Comparison of ENCODE assay signal across 12 cellular contexts in the genomic region with DNA sequence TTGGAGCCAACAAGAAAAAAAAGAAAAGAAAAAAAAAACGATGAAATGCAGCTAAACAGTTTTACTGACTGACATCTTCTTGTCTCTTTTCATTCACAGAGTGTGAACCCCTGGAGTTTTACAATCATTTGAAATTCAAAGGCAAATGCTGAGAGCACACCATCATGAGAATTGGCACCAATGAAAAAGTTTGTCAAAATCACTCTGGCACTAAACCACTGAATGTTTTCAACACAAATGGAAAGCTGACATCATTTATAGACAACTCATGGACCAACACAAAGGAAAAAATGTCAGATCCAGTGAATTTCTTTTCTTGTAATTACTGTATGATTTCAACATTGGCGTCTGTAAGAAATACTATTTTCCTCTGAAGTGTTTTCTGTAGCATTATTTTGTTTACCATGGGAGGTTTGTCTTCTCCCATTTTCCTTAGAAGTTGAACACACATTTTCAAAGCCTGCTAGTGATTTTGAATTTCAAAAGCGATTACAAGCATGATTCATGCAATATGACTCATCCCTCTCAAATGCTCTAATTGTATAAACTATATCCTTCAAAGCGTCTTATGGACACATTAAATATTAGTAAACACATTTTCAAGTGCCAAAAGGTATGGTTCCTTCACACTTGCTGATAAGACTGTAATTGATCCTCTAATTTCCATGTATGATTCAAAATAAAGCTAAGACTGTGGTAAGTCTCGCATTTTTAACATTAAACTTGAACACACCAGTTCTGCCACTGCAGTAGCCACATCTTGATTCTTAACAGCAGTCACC.
DNase-seq lines count a peak whose midpoint lies in the region; ATAC-seq and TF ChIP-seq lines count a peak whose summit lies in the region.
"Had no signal": no experiment of that assay in that cellular context is flagged by ENCODE, and none has a peak within 500 bp of the region (broad histone marks: within the 10 kb centered on the region; RNA-seq: fewer than 3 reads in every experiment).

No MANE protein-coding gene starts in this region.

- H3K4me3 ChIP-seq in fibroblast of pulmonary artery (replicated peaks; ENCODE audit: low read depth, low read length) (no peak overlapping the region), gastrocnemius medialis (no peak overlapping the region)

- intact Hi-C loops in gastrocnemius medialis (cut with DNase I; ENCODE audit: low total_unique reads) = no loop called here

- CTCF ChIA-PET in activated naive CD4-positive, alpha-beta T cell treated with anti-CD3 and anti-CD28 coated beads, Interleukin-2, amount 10 ng/mL, durations not matched to agents 7 days and 5 days (lab: Charles Lee) = no interaction called here

- no peaks in the 10 kb centered on the region for H3K4me1 ChIP-seq in gastrocnemius medialis

- no peaks in the 10 kb centered on the region for H3K4me1 Mint-ChIP-seq in activated naive CD4-positive, alpha-beta T cell treated with anti-CD3 and anti-CD28 coated beads, Interleukin-2, amount 10 ng/mL, durations not matched to agents 7 days and 5 days
- no peaks in the 10 kb centered on the region for H3K4me1 Mint-ChIP-seq in type B pancreatic cell (ENCODE audit: unreplicated experiment)
- H3K4me1 Mint-ChIP-seq: CD4-positive, alpha-beta memory T cell had no signal

- no peak overlapping the region for H3K27ac Mint-ChIP-seq in activated naive CD4-positive, alpha-beta T cell treated with anti-CD3 and anti-CD28 coated beads, Interleukin-2, amount 10 ng/mL, durations not matched to agents 7 days and 5 days
- H3K27ac Mint-ChIP-seq in type B pancreatic cell = no peak overlapping the region
- H3K27ac Mint-ChIP-seq: CD4-positive, alpha-beta memory T cell had no signal

- in situ Hi-C loops in gastrocnemius medialis (cut with MboI; ENCODE audit: low sequenced_read_pairs in 4 of 4) = no loop called here

- H3K9me3 Mint-ChIP-seq in activated naive CD4-positive, alpha-beta T cell treated with anti-CD3 and anti-CD28 coated beads, Interleukin-2, amount 10 ng/mL, durations not matched to agents 7 days and 5 days = peaks cover 13% of the 10 kb centered on the region
- peaks cover 4% of the 10 kb centered on the region for H3K9me3 Mint-ChIP-seq in type B pancreatic cell

- no peaks in the 10 kb centered on the region for H3K27me3 ChIP-seq in gastrocnemius medialis

- no peak overlapping the region for H3K27ac ChIP-seq in gastrocnemius medialis

- TF ChIP-seq POLR2A in gastrocnemius medialis (IDR thresholded peaks at IDR 0.05) = no peak

- no peaks in the 10 kb centered on the region for H3K36me3 Mint-ChIP-seq in activated naive CD4-positive, alpha-beta T cell treated with anti-CD3 and anti-CD28 coated beads, Interleukin-2, amount 10 ng/mL, durations not matched to agents 7 days and 5 days
- H3K36me3 Mint-ChIP-seq in type B pancreatic cell = no peaks in the 10 kb centered on the region
- H3K36me3 Mint-ChIP-seq: CD4-positive, alpha-beta memory T cell had no signal

- TF ChIP-seq CTCF in fibroblast of pulmonary artery (IDR thresholded peaks at IDR 0.05; ENCODE audit: low read length, missing control alignments) (no peak), type B pancreatic cell (conservative IDR thresholded peaks at IDR 0.05) (no peak), gastrocnemius medialis (IDR thresholded peaks at IDR 0.05 in 4 of 5, conservative IDR thresholded peaks at IDR 0.05 in 1 of 5) (no peak)

- no peaks in the 10 kb centered on the region for H3K27me3 Mint-ChIP-seq in activated naive CD4-positive, alpha-beta T cell treated with anti-CD3 and anti-CD28 coated beads, Interleukin-2, amount 10 ng/mL, durations not matched to agents 7 days and 5 days
- no peaks in the 10 kb centered on the region for H3K27me3 Mint-ChIP-seq in type B pancreatic cell
- H3K27me3 Mint-ChIP-seq: CD4-positive, alpha-beta memory T cell had no signal

- no peak overlapping the region for H3K4me3 Mint-ChIP-seq in activated naive CD4-positive, alpha-beta T cell treated with anti-CD3 and anti-CD28 coated beads, Interleukin-2, amount 10 ng/mL, durations not matched to agents 7 days and 5 days
- H3K4me3 Mint-ChIP-seq in type B pancreatic cell = no peak overlapping the region
- H3K4me3 Mint-ChIP-seq: CD4-positive, alpha-beta memory T cell had no signal

- no peak for ATAC-seq in gastrocnemius medialis

- no peaks in the 10 kb centered on the region for H3K36me3 ChIP-seq in gastrocnemius medialis

- DNase-seq in HT1080 (ENCODE audit: low read depth) = peak; percentile 61
- DNase-seq in RKO (ENCODE audit: low spot score) = peak; percentile 47
- peak; percentile 10 for DNase-seq in fibroblast of pulmonary artery (ENCODE audit: low read depth)
- DNase-seq in superior temporal gyrus (ENCODE audit: extremely low spot score) = peak; percentile 50
- DNase-seq in activated naive CD4-positive, alpha-beta T cell treated with anti-CD3 and anti-CD28 coated beads, Interleukin-2, amount 10 ng/mL, durations not matched to agents 7 days and 5 days = no peak
- DNase-seq in type B pancreatic cell (ENCODE audit: extremely low spot score, unreplicated experiment) = no peak
- DNase-seq in gastrocnemius medialis = no peak
- DNase-seq: activated CD8-positive, alpha-beta memory T cell treated with anti-CD3 and anti-CD28 coated beads for 24 hours; activated naive CD4-positive, alpha-beta T cell; CD4-positive, alpha-beta memory T cell; NCI-H446; SHP77 had no signal

- H3K9me3 ChIP-seq in gastrocnemius medialis = no peaks in the 10 kb centered on the region

Comparison
In these comparisons a context has a peak if more than half of its experiments do, and no peak if none do; other contexts are left out.
1. DNase-seq: peak in HT1080 (single experiment), RKO (single experiment), fibroblast of pulmonary artery (single experiment) and superior temporal gyrus (single experiment); none in activated naive CD4-positive, alpha-beta T cell treated with anti-CD3 and anti-CD28 coated beads, Interleukin-2, amount 10 ng/mL, durations not matched to agents 7 days and 5 days (single experiment), type B pancreatic cell (single experiment) and gastrocnemius medialis (0 of 2).